ENCODE assay signal across 17 cellular contexts in the genomic region with DNA sequence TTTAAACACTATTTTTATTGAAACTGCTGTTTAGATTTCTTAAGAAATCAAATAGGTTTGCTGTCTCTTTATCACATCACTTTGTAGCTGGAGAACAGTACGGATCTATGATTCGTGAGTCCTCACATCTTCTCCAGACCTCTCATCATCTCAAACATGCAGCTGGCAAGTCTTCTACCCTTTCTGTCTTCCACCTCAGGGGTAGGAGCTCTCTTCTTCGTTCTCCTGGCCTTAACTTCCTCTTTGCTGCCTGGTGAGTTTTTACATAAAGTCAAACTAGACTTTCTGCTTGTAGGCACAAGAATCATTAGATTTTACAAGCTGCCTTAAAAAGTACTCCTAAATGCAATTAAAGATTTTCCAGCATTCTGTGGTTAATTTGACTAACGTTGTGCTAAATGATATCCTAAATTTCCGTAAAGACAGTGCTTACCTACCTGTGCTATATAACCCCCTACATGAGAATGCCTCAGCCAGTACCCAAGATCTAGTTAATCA.
"Had no signal": no experiment of that assay in that cellular context is flagged by ENCODE, and none has a peak within 500 bp of the region (broad histone marks: within the 10 kb centered on the region; RNA-seq: fewer than 3 reads in every experiment).

No MANE protein-coding gene starts in this region.

- H3K4me1 ChIP-seq: colonic mucosa, esophagus squamous epithelium, suprapubic skin had no signal

- H3K4me1 Mint-ChIP-seq: activated naive CD8-positive, alpha-beta T cell treated with anti-CD3 and anti-CD28 coated beads, Interleukin-2, amount 10 ng/mL, durations not matched to agents 7 days and 5 days had no signal

- H3K27ac Mint-ChIP-seq: activated naive CD8-positive, alpha-beta T cell treated with anti-CD3 and anti-CD28 coated beads, Interleukin-2, amount 10 ng/mL, durations not matched to agents 7 days and 5 days; activated T-helper 1 cell treated with anti-CD3 and anti-CD28 coated beads, Interleukin-12 subunit alpha, Interleukin-12 subunit beta, Interleukin-2, Interleukin-4 antibody, amounts not matched to agents 30 ng/mL and 10 ng/mL and 1 ng/mL, durations not matched to agents 14 hours and 24 hours and 36 hours; brain; natural killer cell treated with Interleukin-12 subunit alpha and Interleukin-12 subunit beta and Interleukin-15 and Interleukin-18, amount 100 ng/mL, for 72 hours; stimulated activated naive CD8-positive, alpha-beta T cell treated with anti-CD3 and anti-CD28 coated beads, Interleukin-15, Interleukin-2, amounts not matched to agents 100 ng/mL and 50 ng/mL, for 24 hours; T-helper 2 cell treated with Interferon-gamma antibody and Interleukin-4, amounts not matched to agents 5 μg/mL and 100 μg/mL, for 36 hours had no signal

- ATAC-seq: activated CD4-positive, CD25-positive, alpha-beta regulatory T cell treated with anti-CD3 and anti-CD28 coated beads, Interleukin-2, amount 50 U/mL, for 24 hours; natural killer cell treated with Interleukin-12 subunit alpha and Interleukin-12 subunit beta and Interleukin-15 and Interleukin-18, amount 100 ng/mL, for 72 hours had no signal

- H3K27me3 ChIP-seq: colonic mucosa, esophagus squamous epithelium, suprapubic skin had no signal

- H3K36me3 Mint-ChIP-seq: brain; natural killer cell treated with Interleukin-12 subunit alpha and Interleukin-12 subunit beta and Interleukin-15 and Interleukin-18, amount 100 ng/mL, for 72 hours had no signal

- DNase-seq: activated CD4-positive, alpha-beta T cell treated with anti-CD3 and anti-CD28 coated beads, Interleukin-2, amount 50 U/mL, for 1 hour; activated CD8-positive, alpha-beta memory T cell treated with anti-CD3 and anti-CD28 coated beads for 24 hours; activated naive CD8-positive, alpha-beta T cell treated with anti-CD3 and anti-CD28 coated beads, Interleukin-2, amount 10 ng/mL, durations not matched to agents 7 days and 5 days; central memory CD4-positive, alpha-beta T cell; colonic mucosa; esophagus squamous epithelium; kidney glomerular epithelial cell; posterior cingulate gyrus; stimulated activated CD4-positive, alpha-beta T cell treated with anti-CD3 and anti-CD28 coated beads, Interleukin-4, amount 100 ng/mL, for 24 hours; trophoblast cell had no signal

- H3K9me3 Mint-ChIP-seq: activated T-helper 1 cell treated with anti-CD3 and anti-CD28 coated beads, Interleukin-12 subunit alpha, Interleukin-12 subunit beta, Interleukin-2, Interleukin-4 antibody, amounts not matched to agents 30 ng/mL and 10 ng/mL and 1 ng/mL, durations not matched to agents 14 hours and 24 hours and 36 hours; natural killer cell treated with Interleukin-12 subunit alpha and Interleukin-12 subunit beta and Interleukin-15 and Interleukin-18, amount 100 ng/mL, for 72 hours; stimulated activated naive CD8-positive, alpha-beta T cell treated with anti-CD3 and anti-CD28 coated beads, Interleukin-15, Interleukin-2, amounts not matched to agents 100 ng/mL and 50 ng/mL, for 24 hours; T-helper 2 cell treated with Interferon-gamma antibody and Interleukin-4, amounts not matched to agents 5 μg/mL and 100 μg/mL, for 36 hours had no signal

- H3K4me3 Mint-ChIP-seq: activated naive CD8-positive, alpha-beta T cell treated with anti-CD3 and anti-CD28 coated beads, Interleukin-2, amount 10 ng/mL, durations not matched to agents 7 days and 5 days; activated T-helper 1 cell treated with anti-CD3 and anti-CD28 coated beads, Interleukin-12 subunit alpha, Interleukin-12 subunit beta, Interleukin-2, Interleukin-4 antibody, amounts not matched to agents 30 ng/mL and 10 ng/mL and 1 ng/mL, durations not matched to agents 14 hours and 24 hours and 36 hours; brain; natural killer cell treated with Interleukin-12 subunit alpha and Interleukin-12 subunit beta and Interleukin-15 and Interleukin-18, amount 100 ng/mL, for 72 hours; stimulated activated naive CD8-positive, alpha-beta T cell treated with anti-CD3 and anti-CD28 coated beads, Interleukin-15, Interleukin-2, amounts not matched to agents 100 ng/mL and 50 ng/mL, for 24 hours; T-helper 2 cell treated with Interferon-gamma antibody and Interleukin-4, amounts not matched to agents 5 μg/mL and 100 μg/mL, for 36 hours had no signal

- H3K27ac ChIP-seq: colonic mucosa, esophagus squamous epithelium, suprapubic skin had no signal
